9 cellular contexts compared by ENCODE assay signal in genomic region chr11:128848815-128849455, GRCh38. TPM values are rescaled to one million over a fixed set of nuclear protein-coding genes. Genes with fewer than 3 reads are reported as not detected.
DNase-seq lines count a peak whose midpoint lies in the region; ATAC-seq and TF ChIP-seq lines count a peak whose summit lies in the region.
"Had no signal": no experiment of that assay in that cellular context is flagged by ENCODE, and none has a peak within 500 bp of the region (broad histone marks: within the 10 kb centered on the region; RNA-seq: fewer than 3 reads in every experiment).

No MANE protein-coding gene starts in this region.

- peak; percentile 73 for ATAC-seq in HG02870 (IDR thresholded peaks at IDR 0.05; ENCODE audit: unreplicated experiment)
- ATAC-seq in gastrocnemius medialis, result no peak

- no peaks in the 10 kb centered on the region for H3K4me1 ChIP-seq in gastrocnemius medialis

- intact Hi-C loops in gastrocnemius medialis (cut with DNase I; ENCODE audit: low total_unique reads), result no loop called here

- H3K4me3 ChIP-seq in fibroblast of pulmonary artery (replicated peaks; ENCODE audit: low read depth, low read length) (no peak overlapping the region), gastrocnemius medialis (no peak overlapping the region)

- no peaks in the 10 kb centered on the region for H3K36me3 ChIP-seq in gastrocnemius medialis

- peak; percentile 7 to 11 for DNase-seq in SHP77 (lab: John Stamatoyannopoulos, UW)
- DNase-seq in SHP77 treated with DMSO at 0.1 percent for 48 hours (lab: John Stamatoyannopoulos, UW), result no peak
- DNase-seq in NCI-H69 (lab: John Stamatoyannopoulos, UW), result peak; percentile 70
- peak; percentile 93 for DNase-seq in activated CD8-positive, alpha-beta memory T cell treated with anti-CD3 and anti-CD28 coated beads, Interleukin-2, amount 50 U/mL, for 48 hours
- DNase-seq in fibroblast of pulmonary artery (ENCODE audit: low read depth), result peak; percentile 58
- DNase-seq in gastrocnemius medialis, result no peak
- no peak for DNase-seq in NCI-H2029 treated with DMSO at 0.1 percent for 48 hours (lab: John Stamatoyannopoulos, UW)

- in situ Hi-C loops in gastrocnemius medialis (cut with MboI; ENCODE audit: low sequenced_read_pairs in 4 of 4), result loop anchor here (25.0 kb wide), 3 partner anchors 212 to 812 kb away; no protein-coding TSS in a partner anchor

- TF ChIP-seq POLR2A in gastrocnemius medialis (IDR thresholded peaks at IDR 0.05), result no peak

- no peaks in the 10 kb centered on the region for H3K27me3 ChIP-seq in gastrocnemius medialis

- no peaks in the 10 kb centered on the region for H3K9me3 ChIP-seq in gastrocnemius medialis

- H3K27ac ChIP-seq in gastrocnemius medialis, result no peak overlapping the region

- TF ChIP-seq CTCF in fibroblast of pulmonary artery (IDR thresholded peaks at IDR 0.05; ENCODE audit: low read length, missing control alignments), result peak; percentile 77
- peak; percentile 33 to 56 (median 48) for TF ChIP-seq CTCF in gastrocnemius medialis (IDR thresholded peaks at IDR 0.05 in 4 of 5, conservative IDR thresholded peaks at IDR 0.05 in 1 of 5)

RNA-seq across cellular contexts. Expression of gene KCNJ1, which starts 18.2 kb away (rescaled TPM):
- 1 to 10 TPM in 1 of 4 donors, not detected in 3; 3.1 TPM for total RNA-seq in gastrocnemius medialis
- total RNA-seq: glomerular endothelial cell had no signal

RNA-seq across cellular contexts. Expression of gene KCNJ5, which starts 42.2 kb away (rescaled TPM):
- total RNA-seq in gastrocnemius medialis, result under 1 TPM in 2 of 4 donors, not detected in 2; 0.24 to 0.46 TPM

Comparison
In these comparisons a context has a peak if more than half of its experiments do, and no peak if none do; other contexts are left out.
1. DNase-seq: peak in SHP77 (2 of 2), NCI-H69 (single experiment), activated CD8-positive, alpha-beta memory T cell treated with anti-CD3 and anti-CD28 coated beads, Interleukin-2, amount 50 U/mL, for 48 hours (single experiment) and fibroblast of pulmonary artery (single experiment); none in SHP77 treated with DMSO at 0.1 percent for 48 hours (single experiment), gastrocnemius medialis (0 of 2) and NCI-H2029 treated with DMSO at 0.1 percent for 48 hours (single experiment).